In genomic region chr17:46225274-46225794, GRCh38 we compare ENCODE assay signal across 8 cellular contexts. TPM values are rescaled to one million over a fixed set of nuclear protein-coding genes. Genes with fewer than 3 reads are reported as not detected.
DNase-seq lines count a peak whose midpoint lies in the region; ATAC-seq and TF ChIP-seq lines count a peak whose summit lies in the region.
"Not testable (repeated sequence)": the region's sequence is repeated elsewhere in the genome, so short reads cannot be mapped to it uniquely, and the experiment has no call there.

No MANE protein-coding gene starts in this region.

- peak overlapping the region; percentile 94 for H3K27ac Mint-ChIP-seq in type B pancreatic cell

- H3K9ac ChIP-seq in adipocyte (ENCODE audit: low read length), result peak overlapping the region; percentile 39

- WGBS in heart right ventricle, 2 donors, result 0 to 1% methylated on average over 16 to 20 of the region's 22 CpGs

- peak overlapping the region; percentile 97 for H3K4me3 Mint-ChIP-seq in type B pancreatic cell

- not testable (repeated sequence) for H3K4me1 Mint-ChIP-seq in type B pancreatic cell (ENCODE audit: unreplicated experiment)

- H3K27me3 Mint-ChIP-seq in type B pancreatic cell, result not testable (repeated sequence)

- peak overlapping the region in 5 of 10 donors; percentile 7 to 70 (median 52) for H3K27ac ChIP-seq in heart right ventricle

- intact Hi-C loops in heart right ventricle (cut with DNase I), result not testable (repeated sequence)

- peak; percentile 98 for ATAC-seq in HG02763 (IDR thresholded peaks at IDR 0.05; ENCODE audit: unreplicated experiment)
- peak; percentile 99 to 100 (median 100) for ATAC-seq in heart right ventricle

- not testable (repeated sequence) for H3K36me3 Mint-ChIP-seq in type B pancreatic cell

- H3K4me1 ChIP-seq in adipocyte (ENCODE audit: control insufficient read depth, insufficient read depth, low read length); heart right ventricle: not testable (repeated sequence)

- H3K9me3 Mint-ChIP-seq in type B pancreatic cell, result not testable (repeated sequence)

- not testable (repeated sequence) for TF ChIP-seq CTCF in GM12875 (IDR thresholded peaks at IDR 0.05; ENCODE audit: borderline replicate concordance, insufficient read depth, low read depth, low read length); type B pancreatic cell (conservative IDR thresholded peaks at IDR 0.05)
- peak in 1 of 9 donors; percentile 7 for TF ChIP-seq CTCF in heart right ventricle (IDR thresholded peaks at IDR 0.05)

- H3K36me3 ChIP-seq in adipocyte (ENCODE audit: control insufficient read depth, insufficient read depth, low read length, severe bottlenecking); heart right ventricle: not testable (repeated sequence)

- H3K27me3 ChIP-seq in adipocyte (replicated peaks; ENCODE audit: control insufficient read depth, insufficient read depth, low read length); heart right ventricle: not testable (repeated sequence)

- peak; percentile 47 for DNase-seq in NCI-H1417 treated with DMSO at 0.1 percent for 48 hours (lab: John Stamatoyannopoulos, UW)
- peak; percentile 94 to 97 for DNase-seq in SW 1271 (lab: John Stamatoyannopoulos, UW)
- DNase-seq in adipocyte (ENCODE audit: low read depth), result peak; percentile 100
- peak; percentile 91 to 99 for DNase-seq in heart right ventricle
- DNase-seq in pons (ENCODE audit: low spot score), result peak; percentile 99
- peak; percentile 99 for DNase-seq in type B pancreatic cell (ENCODE audit: extremely low spot score, unreplicated experiment)

- H3K9me3 ChIP-seq in adipocyte (ENCODE audit: control insufficient read depth, low read length); heart right ventricle: not testable (repeated sequence)

- H3K4me3 ChIP-seq in GM12875 (ENCODE audit: low read depth, low read length) (peak overlapping the region; percentile 50), adipocyte (ENCODE audit: low read length) (peak overlapping the region; percentile 78), heart right ventricle (peak overlapping the region; percentile 55 to 96 (median 60))

RNA-seq across cellular contexts. Expression of gene KANSL1, which starts 32.1 kb away (rescaled TPM):
- total RNA-seq in heart right ventricle (10 to 100 TPM; 32.5 to 52.5 (median 42.5) TPM), type B pancreatic cell (ENCODE audit: low replicate concordance) (85.4 and 129 TPM in 2 replicates)
- polyA plus RNA-seq in heart right ventricle, result 10 to 100 TPM in 1 of 2 donors, 1 to 10 TPM in 1; 8.2 to 22.8 TPM

Comparison
In these comparisons a context has a peak if more than half of its experiments do, and no peak if none do; other contexts are left out.
1. DNase-seq: peak in every context shown above with its lines; median percentile 100 in adipocyte; 99 in pons; 99 in type B pancreatic cell; 96 in SW 1271; 95 in heart right ventricle; 47 in NCI-H1417 treated with DMSO at 0.1 percent for 48 hours.